In the genomic region with DNA sequence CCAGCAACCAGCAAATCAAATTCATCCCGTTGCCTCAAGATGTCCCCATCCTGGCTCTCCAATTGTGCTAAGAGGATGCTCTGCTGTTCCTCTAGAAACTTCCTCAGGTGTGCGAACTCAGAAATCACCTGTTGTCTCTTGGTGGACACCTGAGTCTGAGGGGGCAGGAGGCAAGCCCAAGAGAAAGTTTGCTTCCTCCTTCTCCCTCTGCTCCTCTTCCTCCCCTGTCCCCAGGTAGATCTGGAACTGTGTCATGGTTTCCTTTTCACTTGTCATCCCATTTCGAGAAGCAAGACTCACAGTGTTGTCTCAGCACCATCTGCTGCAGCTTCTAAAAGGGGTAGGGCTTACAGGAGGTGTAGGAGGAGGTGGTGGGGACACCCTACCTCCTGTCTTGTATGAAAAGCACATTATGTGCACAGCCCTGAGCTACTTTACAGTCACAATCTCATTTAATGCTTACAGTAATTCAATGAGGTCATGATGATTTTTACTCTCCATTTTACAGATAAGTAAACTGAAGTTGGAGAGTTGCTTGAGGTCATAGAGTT, we compare ENCODE assay signal across 19 cellular contexts. TPM values are rescaled to one million over a fixed set of nuclear protein-coding genes. Genes with fewer than 3 reads are reported as not detected.
"Had no signal": no experiment of that assay in that cellular context is flagged by ENCODE, and none has a peak within 500 bp of the region (broad histone marks: within the 10 kb centered on the region; RNA-seq: fewer than 3 reads in every experiment).

No MANE protein-coding gene starts in this region.

- H3K9me3 Mint-ChIP-seq: activated CD4-positive, alpha-beta T cell treated with anti-CD3 and anti-CD28 coated beads, Interleukin-2, amount 10 ng/mL, durations not matched to agents 7 days and 5 days; naive thymus-derived CD8-positive, alpha-beta T cell; stimulated activated memory B cell treated with anti-CD40 and anti-IgM and Interleukin-4, amounts not matched to agents 10 μg/mL and 1 μg/mL and 100 μg/mL, for 72 hours had no signal

- H3K27ac Mint-ChIP-seq: activated CD4-positive, alpha-beta T cell treated with anti-CD3 and anti-CD28 coated beads, Interleukin-2, amount 10 ng/mL, durations not matched to agents 7 days and 5 days; naive thymus-derived CD8-positive, alpha-beta T cell; stimulated activated memory B cell treated with anti-CD40 and anti-IgM and Interleukin-4, amounts not matched to agents 10 μg/mL and 1 μg/mL and 100 μg/mL, for 72 hours had no signal

- ATAC-seq: esophagus mucosa; left colon; mucosa of descending colon; naive thymus-derived CD8-positive, alpha-beta T cell; stimulated activated memory B cell treated with anti-CD40 and anti-IgM and Interleukin-4, amounts not matched to agents 10 μg/mL and 1 μg/mL and 100 μg/mL, for 72 hours had no signal

- H3K4me3 Mint-ChIP-seq: activated CD4-positive, alpha-beta T cell treated with anti-CD3 and anti-CD28 coated beads, Interleukin-2, amount 10 ng/mL, durations not matched to agents 7 days and 5 days; naive thymus-derived CD8-positive, alpha-beta T cell; stimulated activated memory B cell treated with anti-CD40 and anti-IgM and Interleukin-4, amounts not matched to agents 10 μg/mL and 1 μg/mL and 100 μg/mL, for 72 hours had no signal

- DNase-seq: activated CD4-positive, alpha-beta T cell treated with anti-CD3 and anti-CD28 coated beads, Interleukin-2, amount 10 ng/mL, durations not matched to agents 7 days and 5 days; activated effector memory CD4-positive, alpha-beta T cell treated with Interleukin-2 at 50 U/mL for 16 hours; glutamatergic neuron; left colon; mucosa of descending colon; naive thymus-derived CD8-positive, alpha-beta T cell; retina; substantia nigra; SW 1271; T-helper 9 cell; trophoblast cell had no signal

- H3K36me3 Mint-ChIP-seq: naive thymus-derived CD8-positive, alpha-beta T cell; stimulated activated memory B cell treated with anti-CD40 and anti-IgM and Interleukin-4, amounts not matched to agents 10 μg/mL and 1 μg/mL and 100 μg/mL, for 72 hours had no signal

RNA-seq across cellular contexts. Expression of a gene that starts 2.5 kb away (rescaled TPM):
- total RNA-seq: activated CD4-positive, alpha-beta T cell treated with anti-CD3 and anti-CD28 coated beads, Interleukin-2, amount 10 ng/mL, durations not matched to agents 7 days and 5 days; astrocyte; esophagus mucosa; fibroblast of villous mesenchyme; naive thymus-derived CD8-positive, alpha-beta T cell; SJSA1 had no signal

RNA-seq across cellular contexts. Expression of a gene that starts 4.8 kb away (rescaled TPM):
- total RNA-seq: activated CD4-positive, alpha-beta T cell treated with anti-CD3 and anti-CD28 coated beads, Interleukin-2, amount 10 ng/mL, durations not matched to agents 7 days and 5 days; astrocyte; dorsolateral prefrontal cortex; esophagus mucosa; fibroblast of villous mesenchyme; lung; naive thymus-derived CD8-positive, alpha-beta T cell; SJSA1; skeletal muscle tissue had no signal

RNA-seq across cellular contexts. Expression of a gene that starts 22.6 kb away (rescaled TPM):
- total RNA-seq: activated CD4-positive, alpha-beta T cell treated with anti-CD3 and anti-CD28 coated beads, Interleukin-2, amount 10 ng/mL, durations not matched to agents 7 days and 5 days; astrocyte; dorsolateral prefrontal cortex; esophagus mucosa; fibroblast of villous mesenchyme; naive thymus-derived CD8-positive, alpha-beta T cell; SJSA1; skeletal muscle tissue had no signal

RNA-seq across cellular contexts. Expression of a gene that starts 45.7 kb away (rescaled TPM):
- total RNA-seq: activated CD4-positive, alpha-beta T cell treated with anti-CD3 and anti-CD28 coated beads, Interleukin-2, amount 10 ng/mL, durations not matched to agents 7 days and 5 days; astrocyte; dorsolateral prefrontal cortex; fibroblast of villous mesenchyme; naive thymus-derived CD8-positive, alpha-beta T cell; SJSA1; skeletal muscle tissue had no signal
